ENCODE assay signal across 9 cellular contexts in the genomic region with DNA sequence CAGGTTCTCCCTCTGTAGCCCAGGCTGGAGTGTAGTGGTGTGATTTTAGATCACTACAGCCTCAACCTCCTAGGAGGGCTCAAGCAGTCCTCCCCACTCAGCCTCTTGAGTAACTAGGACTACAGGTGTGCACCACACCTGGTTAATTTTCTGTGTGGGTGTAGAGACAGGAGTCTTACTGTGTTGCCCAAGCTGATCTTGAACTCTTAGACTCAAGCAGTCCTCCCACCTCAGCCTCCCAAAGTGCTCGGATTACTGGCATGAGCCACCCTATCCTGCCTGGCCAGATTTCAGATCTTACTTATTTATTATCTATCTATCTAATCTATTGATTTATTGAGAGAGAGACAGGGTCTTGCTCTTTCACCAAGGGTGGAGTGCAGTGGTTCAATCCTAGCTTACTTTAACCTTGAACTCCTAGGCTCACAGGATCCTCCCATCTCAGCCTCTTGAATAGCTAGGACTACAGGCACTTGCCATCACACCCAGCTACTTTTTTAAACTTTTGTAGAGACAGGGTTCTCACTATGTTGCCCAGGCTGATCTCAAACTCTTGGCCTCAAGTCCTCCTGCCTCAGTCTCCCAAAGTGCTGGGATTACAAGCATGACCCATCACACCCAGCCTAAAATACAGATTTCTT.
DNase-seq lines count a peak whose midpoint lies in the region; ATAC-seq and TF ChIP-seq lines count a peak whose summit lies in the region.
"Had no signal": no experiment of that assay in that cellular context is flagged by ENCODE, and none has a peak within 500 bp of the region (broad histone marks: within the 10 kb centered on the region; RNA-seq: fewer than 3 reads in every experiment).

No MANE protein-coding gene starts in this region.

- no peaks in the 10 kb centered on the region for H3K9me2 ChIP-seq in OCI-LY1 (ENCODE audit: low read depth, low read length)

- H3K27ac ChIP-seq in CD4-positive, alpha-beta T cell (ENCODE audit: low read depth, low read length), result no peak overlapping the region
- H3K27ac ChIP-seq in OCI-LY1 (ENCODE audit: low read depth, low read length, poor library complexity, severe bottlenecking), result peak overlapping the region; percentile 78

- no peak for TF ChIP-seq CTCF in CD4-positive, alpha-beta T cell (IDR thresholded peaks at IDR 0.05)
- TF ChIP-seq CTCF in OCI-LY1 (IDR thresholded peaks at IDR 0.05; ENCODE audit: low read length), result no peak
- TF ChIP-seq CTCF in MCF 10A (IDR thresholded peaks at IDR 0.05; ENCODE audit: unreplicated experiment), result no peak
- no peak for TF ChIP-seq CTCF in osteocyte (IDR thresholded peaks at IDR 0.05)

- H3K79me2 ChIP-seq in OCI-LY1 (ENCODE audit: insufficient read depth, low read length), result no peaks in the 10 kb centered on the region

- H3K4me3 ChIP-seq in OCI-LY1 (ENCODE audit: low read depth, low read length, poor library complexity, severe bottlenecking), result no peak overlapping the region

- peaks cover 57% of the 10 kb centered on the region for H3K4me1 ChIP-seq in OCI-LY1 (ENCODE audit: insufficient read depth, low read length, severe bottlenecking)

- H3K4me3 Mint-ChIP-seq in CD4-positive, alpha-beta T cell, result no peak overlapping the region
- no peak overlapping the region for H3K4me3 Mint-ChIP-seq in MCF 10A (ENCODE audit: unreplicated experiment)
- H3K4me3 Mint-ChIP-seq in osteocyte (ENCODE audit: unreplicated experiment), result no peak overlapping the region

- H3K27ac Mint-ChIP-seq in CD4-positive, alpha-beta T cell, result peak overlapping the region; percentile 85
- H3K27ac Mint-ChIP-seq in MCF 10A (ENCODE audit: low read depth, unreplicated experiment) (peak overlapping the region; percentile 94), osteocyte (ENCODE audit: unreplicated experiment) (peak overlapping the region; percentile 88)

- no peaks in the 10 kb centered on the region for H4K20me1 ChIP-seq in OCI-LY1 (ENCODE audit: insufficient read depth, low read length)

- no peak overlapping the region for H3K9ac ChIP-seq in OCI-LY1 (ENCODE audit: low read length)

- H3F3A ChIP-seq in OCI-LY1 (ENCODE audit: insufficient read depth, low read length), result no peaks in the 10 kb centered on the region

- H3K36me3 Mint-ChIP-seq in CD4-positive, alpha-beta T cell (ENCODE audit: low read depth), result no peaks in the 10 kb centered on the region
- H3K36me3 Mint-ChIP-seq in MCF 10A (ENCODE audit: insufficient read depth, unreplicated experiment), result peaks cover 4% of the 10 kb centered on the region
- peaks cover 1% of the 10 kb centered on the region for H3K36me3 Mint-ChIP-seq in osteocyte (ENCODE audit: unreplicated experiment)

- H3K4me1 Mint-ChIP-seq in CD4-positive, alpha-beta T cell (ENCODE audit: low read depth), result peaks cover 58% of the 10 kb centered on the region
- H3K4me1 Mint-ChIP-seq in MCF 10A (ENCODE audit: insufficient read depth, unreplicated experiment) (peaks cover 18% of the 10 kb centered on the region), osteocyte (ENCODE audit: unreplicated experiment) (peaks cover 66% of the 10 kb centered on the region)

- no peaks in the 10 kb centered on the region for H3K9me3 ChIP-seq in CD4-positive, alpha-beta T cell (ENCODE audit: control insufficient read depth, low read length)
- no peaks in the 10 kb centered on the region for H3K9me3 ChIP-seq in OCI-LY1 (ENCODE audit: low read length)

- H3K27me3 ChIP-seq in CD4-positive, alpha-beta T cell (ENCODE audit: control insufficient read depth, insufficient read depth, low read length), result no peaks in the 10 kb centered on the region
- no peaks in the 10 kb centered on the region for H3K27me3 ChIP-seq in OCI-LY1 (ENCODE audit: insufficient read depth, low read length)

- ATAC-seq in CD4-positive, alpha-beta T cell (ENCODE audit: poor library complexity), result no peak
- ATAC-seq in HG03139 (IDR thresholded peaks at IDR 0.05; ENCODE audit: unreplicated experiment) (no peak), left lobe of liver (no peak)

- H3K27me3 Mint-ChIP-seq in CD4-positive, alpha-beta T cell, result no peaks in the 10 kb centered on the region
- H3K27me3 Mint-ChIP-seq in MCF 10A (ENCODE audit: insufficient read depth, unreplicated experiment) (no peaks in the 10 kb centered on the region), osteocyte (ENCODE audit: unreplicated experiment) (no peaks in the 10 kb centered on the region)

- H2AFZ ChIP-seq in OCI-LY1 (ENCODE audit: low read length), result no peak overlapping the region

- intact Hi-C loops in CD4-positive, alpha-beta T cell (cut with DNase I, micrococcal nuclease), result no loop called here
- intact Hi-C loops in MCF 10A (cut with micrococcal nuclease), result no loop called here

- H3K4me2 ChIP-seq in OCI-LY1 (ENCODE audit: low read length), result no peak overlapping the region

- H3K36me3 ChIP-seq in OCI-LY1 (ENCODE audit: insufficient read depth, low read length), result no peaks in the 10 kb centered on the region

- no peak for DNase-seq in CD4-positive, alpha-beta T cell
- no peak for DNase-seq in MCF 10A (ENCODE audit: unreplicated experiment)
- DNase-seq in osteocyte (ENCODE audit: extremely low spot score, unreplicated experiment), result no peak
- no peak for DNase-seq in SKM-1 (lab: John Stamatoyannopoulos, UW; ENCODE audit: unreplicated experiment)
- no peak for DNase-seq in left lobe of liver (ENCODE audit: low spot score)
- no peak for DNase-seq in NCI-H345 treated with DMSO at 0.1 percent for 48 hours (lab: John Stamatoyannopoulos, UW; ENCODE audit: unreplicated experiment)
- DNase-seq: activated effector memory CD4-positive, alpha-beta T cell treated with anti-CD3 and anti-CD28 coated beads, Interleukin-2, amount 50 U/mL, for 16 hours had no signal

- no peaks in the 10 kb centered on the region for H3K9me3 Mint-ChIP-seq in CD4-positive, alpha-beta T cell
- H3K9me3 Mint-ChIP-seq in MCF 10A (ENCODE audit: unreplicated experiment) (no peaks in the 10 kb centered on the region), osteocyte (ENCODE audit: unreplicated experiment) (no peaks in the 10 kb centered on the region)

- CTCF ChIA-PET in CD4-positive, alpha-beta T cell (lab: Charles Lee), result interaction anchor here (1.0 to 1.4 kb wide), 4 partner anchors 8 to 48 kb away, joined by 3 read pairs; no protein-coding TSS in a partner anchor
- CTCF ChIA-PET in MCF 10A (lab: Yijun Ruan, JAX), result interaction anchor here (0.6 to 1.5 kb wide), 2 partner anchors 14 to 23 kb away, joined by 3 to 4 read pairs; no protein-coding TSS in a partner anchor

- POLR2A ChIA-PET in CD4-positive, alpha-beta T cell (lab: Charles Lee), result interaction anchor here (0.7 to 2.2 kb wide), 4 partner anchors 9 to 18 kb away, joined by 3 to 6 read pairs (median 4); no protein-coding TSS in a partner anchor
- POLR2A ChIA-PET in MCF 10A (lab: Yijun Ruan, JAX), result interaction anchor here (0.6 to 8.3 kb wide), 12 partner anchors 9 to 176 kb away, joined by 3 to 121 read pairs (median 4); no protein-coding TSS in a partner anchor

- BruUV-seq in MCF 10A (replicated peaks; lab: Mats Ljungman, UMichigan), result no TSS peak
